ENCODE assay signal across 23 cellular contexts in the genomic region with DNA sequence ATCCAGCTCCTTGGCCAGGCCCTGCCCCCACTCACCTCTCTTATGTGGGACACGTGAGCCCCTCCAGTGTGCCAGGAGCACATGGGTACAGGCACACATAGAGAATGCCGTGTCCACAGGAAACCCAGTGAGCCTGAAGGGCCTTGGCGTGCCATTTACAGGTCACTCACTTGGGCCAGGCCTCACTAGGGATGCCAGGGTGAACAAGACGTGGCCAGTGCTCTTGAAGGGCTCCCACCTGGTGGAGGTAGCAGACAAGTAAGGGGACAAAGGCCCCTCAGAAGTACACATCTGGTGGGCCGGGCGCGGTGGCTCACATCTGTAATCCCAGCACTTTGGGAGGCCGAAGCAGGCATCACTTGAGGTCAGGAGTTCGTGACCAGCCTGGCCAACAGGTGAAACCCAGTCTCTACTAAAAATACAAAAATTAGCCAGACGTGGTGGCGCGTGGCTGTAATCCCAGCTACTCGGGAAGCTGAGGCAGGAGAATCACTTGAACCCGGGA. TPM values are rescaled to one million over a fixed set of nuclear protein-coding genes. Genes with fewer than 3 reads are reported as not detected.
"Had no signal": no experiment of that assay in that cellular context is flagged by ENCODE, and none has a peak within 500 bp of the region (broad histone marks: within the 10 kb centered on the region; RNA-seq: fewer than 3 reads in every experiment).

No MANE protein-coding gene starts in this region.

- H3K27me3 ChIP-seq: adrenal gland, ascending aorta, body of pancreas, brain microvascular endothelial cell, breast epithelium had no signal

- H3K4me3 ChIP-seq: adrenal gland, ascending aorta, body of pancreas, breast epithelium, cardiac muscle cell had no signal

- H3K9me3 ChIP-seq: adrenal gland, ascending aorta, body of pancreas, breast epithelium had no signal

- H3K27ac ChIP-seq: adrenal gland, ascending aorta, body of pancreas, brain microvascular endothelial cell, breast epithelium, cardiac muscle cell had no signal

- DNase-seq: activated effector memory CD4-positive, alpha-beta T cell treated with anti-CD3 and anti-CD28 coated beads, Interleukin-2, amount 50 U/mL, for 16 hours; activated gamma-delta T cell; activated naive CD4-positive, alpha-beta T cell treated with anti-CD3 and anti-CD28 coated beads for 36 hours; activated naive CD8-positive, alpha-beta T cell treated with anti-CD3 and anti-CD28 coated beads for 36 hours; amniotic stem cell; aorta; body of pancreas; brain microvascular endothelial cell; cerebellar nuclear complex had no signal

- H3K36me3 ChIP-seq: adrenal gland, ascending aorta, brain microvascular endothelial cell, breast epithelium, cardiac muscle cell had no signal

- H3K4me1 ChIP-seq: adrenal gland, ascending aorta, body of pancreas, breast epithelium had no signal

RNA-seq across cellular contexts. Expression of gene C1QL2, which starts 15.1 kb away (rescaled TPM):
- total RNA-seq: activated naive CD4-positive, alpha-beta T cell treated with anti-CD3 and anti-CD28 coated beads for 36 hours; activated naive CD4-positive, alpha-beta T cell treated with anti-CD3 and anti-CD28 coated beads, Interleukin-2, amount 50 U/mL, for 72 hours; activated naive CD8-positive, alpha-beta T cell treated with anti-CD3 and anti-CD28 coated beads for 36 hours; activated naive CD8-positive, alpha-beta T cell treated with anti-CD3 and anti-CD28 coated beads, Interleukin-2, amount 10 ng/mL, durations not matched to agents 7 days and 5 days; activated T-cell treated with anti-CD3 and anti-CD28 coated beads, Interleukin-2, amount 50 U/mL, for 4 hours; activated T-cell treated with anti-CD3 and anti-CD28 coated beads, Interleukin-2, amount 50 U/mL, for 72 hours; activated T-helper 1 cell treated with anti-CD3 and anti-CD28 coated beads, Interleukin-12 subunit alpha, Interleukin-12 subunit beta, Interleukin-2, Interleukin-4 antibody, amounts not matched to agents 30 ng/mL and 10 ng/mL and 1 ng/mL, durations not matched to agents 14 hours and 24 hours and 36 hours; activated T-helper 17 cell treated with anti-CD3 and anti-CD28 coated beads, Interleukin-2, amount 50 U/mL, for 72 hours; activated T-helper 2 cell treated with anti-CD3 and anti-CD28 coated beads, Interferon-gamma antibody, Interleukin-2, Interleukin-4, amounts not matched to agents 10 μg/mL and 5 μg/mL and 100 μg/mL, durations not matched to agents 14 hours and 24 hours and 36 hours; adrenal gland; aorta; bronchial epithelial cell; cardiac septum; chondrocyte had no signal
- polyA plus RNA-seq: adrenal gland, cardiac muscle cell had no signal
